ENCODE assay signal across 1 cellular context in the genomic region with DNA sequence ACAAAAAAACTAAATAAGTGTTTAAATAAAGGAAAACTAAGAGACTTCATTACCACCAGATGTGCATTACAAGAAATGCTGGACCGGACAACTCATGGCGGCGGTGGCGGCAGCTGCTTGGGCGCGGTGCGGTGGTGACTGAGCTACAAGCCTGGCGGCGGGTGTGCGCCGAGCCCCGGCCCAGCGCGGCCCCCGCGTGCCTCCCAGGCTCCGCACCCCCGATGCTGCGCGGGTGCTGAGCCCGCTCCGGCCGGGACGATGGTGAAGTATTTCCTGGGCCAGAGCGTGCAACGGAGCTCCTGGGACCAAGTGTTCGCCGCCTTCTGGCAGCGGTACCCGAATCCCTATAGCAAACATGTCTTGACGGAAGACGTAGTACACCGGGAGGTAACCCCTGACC.
TF ChIP-seq lines count a peak whose summit lies in the region.

No MANE protein-coding gene starts in this region.

TF ChIP-seq in K562, 482 proteins besides CTCF, POLR2A, EP300 and RAD21 (continued from another document):
- TF ChIP-seq, protein P1, sequence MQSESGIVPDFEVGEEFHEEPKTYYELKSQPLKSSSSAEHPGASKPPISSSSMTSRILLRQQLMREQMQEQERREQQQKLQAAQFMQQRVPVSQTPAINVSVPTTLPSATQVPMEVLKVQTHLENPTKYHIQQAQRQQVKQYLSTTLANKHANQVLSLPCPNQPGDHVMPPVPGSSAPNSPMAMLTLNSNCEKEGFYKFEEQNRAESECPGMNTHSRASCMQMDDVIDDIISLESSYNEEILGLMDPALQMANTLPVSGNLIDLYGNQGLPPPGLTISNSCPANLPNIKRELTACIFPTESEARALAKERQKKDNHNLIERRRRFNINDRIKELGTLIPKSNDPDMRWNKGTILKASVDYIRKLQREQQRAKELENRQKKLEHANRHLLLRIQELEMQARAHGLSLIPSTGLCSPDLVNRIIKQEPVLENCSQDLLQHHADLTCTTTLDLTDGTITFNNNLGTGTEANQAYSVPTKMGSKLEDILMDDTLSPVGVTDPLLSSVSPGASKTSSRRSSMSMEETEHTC (IDR thresholded peaks at IDR 0.05) = no peak
- TF ChIP-seq ZNF766 (CRISPR knock-in tag; conservative IDR thresholded peaks at IDR 0.05) = no peak
